In genomic region chr15:45138814-45139765, GRCh38 we compare ENCODE assay signal across 28 cellular contexts. TPM values are rescaled to one million over a fixed set of nuclear protein-coding genes. Genes with fewer than 3 reads are reported as not detected.
"Had no signal": no experiment of that assay in that cellular context is flagged by ENCODE, and none has a peak within 500 bp of the region (broad histone marks: within the 10 kb centered on the region; RNA-seq: fewer than 3 reads in every experiment).

No MANE protein-coding gene starts in this region.

- ATAC-seq: activated CD4-positive, CD25-positive, alpha-beta regulatory T cell treated with anti-CD3 and anti-CD28 coated beads, Interleukin-2, amount 50 U/mL, for 24 hours; activated CD8-positive, alpha-beta memory T cell treated with anti-CD3 and anti-CD28 coated beads, Interleukin-2, amount 10 ng/mL, durations not matched to agents 7 days and 5 days; naive thymus-derived CD4-positive, alpha-beta T cell; stimulated activated naive CD8-positive, alpha-beta T cell treated with anti-CD3 and anti-CD28 coated beads, Interleukin-15, Interleukin-2, amounts not matched to agents 100 U/mL and 50 U/mL, for 24 hours had no signal

- H3K4me1 ChIP-seq: prostate gland had no signal

- DNase-seq: activated CD4-positive, alpha-beta memory T cell treated with anti-CD3 and anti-CD28 coated beads, Interleukin-2, amount 10 ng/mL, durations not matched to agents 7 days and 5 days; activated CD4-positive, alpha-beta T cell treated with anti-CD3 and anti-CD28 coated beads, Interleukin-2, amount 10 ng/mL, durations not matched to agents 24 days and 14 days; activated CD8-positive, alpha-beta memory T cell treated with anti-CD3 and anti-CD28 coated beads, Interleukin-2, amount 10 ng/mL, durations not matched to agents 7 days and 5 days; activated gamma-delta T cell treated with Interleukin-2 at 50 U/mL for 16 hours; activated T-cell treated with anti-CD3 and anti-CD28 coated beads for 4 hours; caudate nucleus; dermis blood vessel endothelial cell; effector CD8-positive, alpha-beta T cell; erythroblast; foreskin fibroblast; heart right ventricle; islet precursor cell; left ventricle myocardium inferior; naive thymus-derived CD4-positive, alpha-beta T cell; stimulated activated CD4-positive, alpha-beta T cell treated with anti-CD3 and anti-CD28 coated beads, Interleukin-12 subunit alpha, Interleukin-12 subunit beta, amount 100 ng/mL, for 4 hours; stimulated activated CD4-positive, alpha-beta T cell treated with anti-CD3 and anti-CD28 coated beads, Interleukin-4, amount 100 ng/mL, for 4 hours; stimulated activated naive CD8-positive, alpha-beta T cell treated with anti-CD3 and anti-CD28 coated beads, Interleukin-15, Interleukin-2, amounts not matched to agents 100 U/mL and 50 U/mL, for 24 hours; substantia nigra; thyroid gland had no signal

- H3K27ac ChIP-seq: heart right ventricle, left ventricle myocardium inferior, prostate gland, thyroid gland had no signal

- H3K36me3 ChIP-seq: heart right ventricle, left ventricle myocardium inferior, prostate gland had no signal

- H3K27me3 ChIP-seq: thyroid gland had no signal

- H3K4me3 ChIP-seq: heart right ventricle, left ventricle myocardium inferior, prostate gland, thyroid gland had no signal

- H3K9me3 ChIP-seq: heart right ventricle, left ventricle myocardium inferior, prostate gland, thyroid gland had no signal

RNA-seq across cellular contexts. Expression of gene DUOX1, which starts 9.3 kb away (rescaled TPM):
- total RNA-seq: dermis blood vessel endothelial cell; fibroblast of lung; neural crest cell; T-helper 2 cell treated with Interferon-gamma antibody and Interleukin-4, amounts not matched to agents 100 ng/mL and 5 ng/mL, for 36 hours had no signal

RNA-seq across cellular contexts. Expression of gene DUOXA1, which starts 9.4 kb away (rescaled TPM):
- total RNA-seq: activated CD4-positive, alpha-beta memory T cell treated with anti-CD3 and anti-CD28 coated beads, Interleukin-2, amount 10 ng/mL, durations not matched to agents 7 days and 5 days; activated CD4-positive, alpha-beta T cell treated with anti-CD3 and anti-CD28 coated beads, Interleukin-2, amount 10 ng/mL, durations not matched to agents 24 days and 14 days; activated CD8-positive, alpha-beta memory T cell treated with anti-CD3 and anti-CD28 coated beads, Interleukin-2, amount 10 ng/mL, durations not matched to agents 7 days and 5 days; activated T-helper 1 cell treated with anti-CD3 and anti-CD28 coated beads, Interleukin-12 subunit alpha, Interleukin-12 subunit beta, Interleukin-2, Interleukin-4 antibody, amounts not matched to agents 30 ng/mL and 10 ng/mL and 1 ng/mL, durations not matched to agents 14 hours and 24 hours and 36 hours; dermis blood vessel endothelial cell; fibroblast of lung; neural crest cell; T-helper 2 cell treated with Interferon-gamma antibody and Interleukin-4, amounts not matched to agents 100 ng/mL and 5 ng/mL, for 36 hours had no signal

RNA-seq across cellular contexts. Expression of gene DUOXA2, which starts 25.0 kb away (rescaled TPM):
- total RNA-seq: activated CD4-positive, alpha-beta memory T cell treated with anti-CD3 and anti-CD28 coated beads, Interleukin-2, amount 10 ng/mL, durations not matched to agents 7 days and 5 days; activated CD4-positive, alpha-beta T cell treated with anti-CD3 and anti-CD28 coated beads, Interleukin-2, amount 10 ng/mL, durations not matched to agents 24 days and 14 days; activated CD8-positive, alpha-beta memory T cell treated with anti-CD3 and anti-CD28 coated beads, Interleukin-2, amount 10 ng/mL, durations not matched to agents 7 days and 5 days; activated T-helper 1 cell treated with anti-CD3 and anti-CD28 coated beads, Interleukin-12 subunit alpha, Interleukin-12 subunit beta, Interleukin-2, Interleukin-4 antibody, amounts not matched to agents 30 ng/mL and 10 ng/mL and 1 ng/mL, durations not matched to agents 14 hours and 24 hours and 36 hours; aorta; dermis blood vessel endothelial cell; fibroblast of lung; heart right ventricle; left ventricle myocardium inferior; mesenteric fat pad; naive thymus-derived CD4-positive, alpha-beta T cell; neural crest cell; omental fat pad; prostate gland; T-helper 2 cell treated with Interferon-gamma antibody and Interleukin-4, amounts not matched to agents 100 ng/mL and 5 ng/mL, for 36 hours had no signal

RNA-seq across cellular contexts. Expression of gene DUOX2, which starts 25.1 kb away (rescaled TPM):
- total RNA-seq: activated CD4-positive, alpha-beta T cell treated with anti-CD3 and anti-CD28 coated beads, Interleukin-2, amount 10 ng/mL, durations not matched to agents 24 days and 14 days; activated CD8-positive, alpha-beta memory T cell treated with anti-CD3 and anti-CD28 coated beads, Interleukin-2, amount 10 ng/mL, durations not matched to agents 7 days and 5 days; activated T-helper 1 cell treated with anti-CD3 and anti-CD28 coated beads, Interleukin-12 subunit alpha, Interleukin-12 subunit beta, Interleukin-2, Interleukin-4 antibody, amounts not matched to agents 30 ng/mL and 10 ng/mL and 1 ng/mL, durations not matched to agents 14 hours and 24 hours and 36 hours; dermis blood vessel endothelial cell; fibroblast of lung; T-helper 2 cell treated with Interferon-gamma antibody and Interleukin-4, amounts not matched to agents 100 ng/mL and 5 ng/mL, for 36 hours had no signal
